In genomic region chr4:35166437-35166836, GRCh38 we compare ENCODE assay signal across 26 cellular contexts.
"Had no signal": no experiment of that assay in that cellular context is flagged by ENCODE, and none has a peak within 500 bp of the region (broad histone marks: within the 10 kb centered on the region; RNA-seq: fewer than 3 reads in every experiment).

No MANE protein-coding gene starts in this region.

- H3K4me1 ChIP-seq: colonic mucosa, Peyer's patch had no signal

- H3K27me3 ChIP-seq: brain microvascular endothelial cell, colonic mucosa, Peyer's patch had no signal

- H3K4me3 ChIP-seq: colonic mucosa, Peyer's patch, SK-N-MC had no signal

- ATAC-seq: activated T-cell treated with anti-CD3 and anti-CD28 coated beads, Interleukin-2, amount 50 U/mL, for 4 hours; Right ventricle myocardium inferior; T-cell had no signal

- H3K9me3 ChIP-seq: colonic mucosa, Peyer's patch had no signal

- DNase-seq: activated CD4-positive, alpha-beta memory T cell treated with anti-CD3 and anti-CD28 coated beads for 36 hours; activated CD4-positive, alpha-beta T cell treated with anti-CD3 and anti-CD28 coated beads, Interleukin-2, amount 10 ng/mL, durations not matched to agents 7 days and 5 days; activated CD4-positive, CD25-positive, alpha-beta regulatory T cell; activated CD8-positive, alpha-beta memory T cell treated with anti-CD3 and anti-CD28 coated beads for 24 hours; activated effector memory CD4-positive, alpha-beta T cell treated with anti-CD3 and anti-CD28 coated beads, Interleukin-2, amount 50 U/mL, for 16 hours; activated naive CD4-positive, alpha-beta T cell treated with Interleukin-2 at 50 U/mL for 16 hours; activated T-cell treated with anti-CD3 and anti-CD28 coated beads, Interleukin-2, amount 50 U/mL, for 4 hours; brain microvascular endothelial cell; caudate nucleus; colonic mucosa; NCI-H1092; NCI-H2029; NCI-H2107; NCI-H2171 treated with DMSO at 0.1 percent for 48 hours; NCI-H226; NCI-H526; NK-92 treated with Interleukin-12 subunit alpha and Interleukin-12 subunit beta, amount 100 ng/mL, for 24 hours; OCI-M1; Peyer's patch; T-cell; T-helper 2 cell; T1000 had no signal

- H3K36me3 ChIP-seq: brain microvascular endothelial cell, colonic mucosa, Peyer's patch had no signal

- H3K27ac ChIP-seq: brain microvascular endothelial cell, colonic mucosa, KMS-11, Peyer's patch, SK-N-MC, VCaP had no signal
